ENCODE assay signal across 32 cellular contexts in the genomic region with DNA sequence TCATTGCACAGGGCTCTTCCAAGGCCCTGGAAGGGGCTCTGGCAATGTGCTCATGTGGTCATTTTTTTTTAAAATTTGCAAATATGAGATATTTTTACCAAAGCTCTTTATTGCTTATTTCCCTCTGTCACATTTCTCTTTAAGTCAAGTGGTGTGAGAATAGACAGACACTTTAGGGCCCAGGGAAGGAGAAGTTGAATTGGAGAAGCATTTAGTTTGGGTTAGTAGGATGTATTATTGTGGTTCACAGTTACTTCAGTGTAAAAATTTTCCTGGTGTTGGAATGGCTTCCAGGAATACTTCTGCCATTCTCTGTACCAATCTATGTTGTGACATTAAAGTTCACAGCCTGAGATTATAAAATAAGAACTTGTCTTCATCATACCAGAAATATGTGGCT.
A peak's percentile ranks its signal among the peaks of the same experiment; 100 is the strongest.
DNase-seq lines count a peak whose midpoint lies in the region; ATAC-seq, FAIRE-seq and TF ChIP-seq lines count a peak whose summit lies in the region.
"Had no signal": no experiment of that assay in that cellular context is flagged by ENCODE, and none has a peak within 500 bp of the region (broad histone marks: within the 10 kb centered on the region; RNA-seq: fewer than 3 reads in every experiment).

No MANE protein-coding gene starts in this region.

- peaks cover 11% of the 10 kb centered on the region for H3K4me1 ChIP-seq in astrocyte (ENCODE audit: insufficient read depth, low read length)
- H3K4me1 ChIP-seq in mesenchymal stem cell (ENCODE audit: control insufficient read depth, insufficient read depth, low read depth, low read length) = peaks cover 3% of the 10 kb centered on the region
- peaks cover 0 to 12% (median 3%) of the 10 kb centered on the region in 6 donors for H3K4me1 ChIP-seq in spleen
- H3K4me1 ChIP-seq: stomach had no signal

- no peaks in the 10 kb centered on the region for H3K79me1 ChIP-seq in mesenchymal stem cell (replicated peaks; ENCODE audit: low read length, poor library complexity, severe bottlenecking)

- H2AFZ ChIP-seq in astrocyte (ENCODE audit: low read depth, low read length) (no peak overlapping the region), mesenchymal stem cell (ENCODE audit: low read depth, low read length) (no peak overlapping the region)

- no peak overlapping the region for H3K4me3 Mint-ChIP-seq in astrocyte (ENCODE audit: unreplicated experiment)
- H3K4me3 Mint-ChIP-seq: activated CD4-positive, alpha-beta T cell treated with anti-CD3 and anti-CD28 coated beads, Interleukin-2, amount 10 ng/mL, durations not matched to agents 7 days and 5 days; activated CD8-positive, alpha-beta memory T cell treated with anti-CD3 and anti-CD28 coated beads, Interleukin-2, amount 10 ng/mL, durations not matched to agents 7 days and 5 days; activated naive CD4-positive, alpha-beta T cell treated with anti-CD3 and anti-CD28 coated beads, Interleukin-2, amount 50 U/mL, for 24 hours; activated T-helper 17 cell treated with anti-CD3 and anti-CD28 coated beads, Interleukin-2, amount 50 U/mL, for 72 hours; mesothelial cell of epicardium; naive thymus-derived CD4-positive, alpha-beta T cell had no signal

- H2BK5ac ChIP-seq in mesenchymal stem cell (ENCODE audit: low read depth, low read length, poor library complexity, severe bottlenecking) = peak overlapping the region; percentile 25

- ATAC-seq in HG02642 (IDR thresholded peaks at IDR 0.05; ENCODE audit: poor library complexity, unreplicated experiment) = no peak
- no peak for ATAC-seq in HG02763 (IDR thresholded peaks at IDR 0.05; ENCODE audit: unreplicated experiment)
- ATAC-seq: activated CD8-positive, alpha-beta memory T cell treated with anti-CD3 and anti-CD28 coated beads, Interleukin-2, amount 10 ng/mL, durations not matched to agents 7 days and 5 days; left colon had no signal

- H3K4me1 Mint-ChIP-seq in astrocyte (ENCODE audit: low read depth, unreplicated experiment) = peaks cover 35% of the 10 kb centered on the region
- H3K4me1 Mint-ChIP-seq: activated CD4-positive, alpha-beta T cell treated with anti-CD3 and anti-CD28 coated beads, Interleukin-2, amount 10 ng/mL, durations not matched to agents 7 days and 5 days; activated naive CD4-positive, alpha-beta T cell treated with anti-CD3 and anti-CD28 coated beads, Interleukin-2, amount 50 U/mL, for 24 hours; naive thymus-derived CD4-positive, alpha-beta T cell had no signal

- no peak overlapping the region for H4K91ac ChIP-seq in mesenchymal stem cell (ENCODE audit: low read length)

- no peaks in the 10 kb centered on the region for H3K9me3 ChIP-seq in astrocyte (ENCODE audit: insufficient read depth, low read depth, low read length)
- H3K9me3 ChIP-seq in mesenchymal stem cell (ENCODE audit: control insufficient read depth, low read length) = no peaks in the 10 kb centered on the region
- H3K9me3 ChIP-seq in spleen = no peaks in the 10 kb centered on the region
- H3K9me3 ChIP-seq: right lobe of liver, stomach, tibial nerve had no signal

- TF ChIP-seq POLR2A in spleen (IDR thresholded peaks at IDR 0.05) = no peak

- no peak for TF ChIP-seq CTCF in astrocyte (IDR thresholded peaks at IDR 0.05; ENCODE audit: insufficient read depth, low read depth, low read length)
- TF ChIP-seq CTCF in spleen (IDR thresholded peaks at IDR 0.05 in 8 of 11, conservative IDR thresholded peaks at IDR 0.05 in 3 of 11) = no peak

- no peak overlapping the region for H2BK15ac ChIP-seq in mesenchymal stem cell (ENCODE audit: low read depth, poor library complexity, severe bottlenecking)

- no peak overlapping the region for H3K18ac ChIP-seq in mesenchymal stem cell (ENCODE audit: low read depth in 1 of 2, low read length in 2 of 2)

- FAIRE-seq in astrocyte (lab: Jason Lieb, UNC) = no peak
- FAIRE-seq: H1 had no signal

- peak; percentile 37 to 40 for DNase-seq in NOMO-1 (lab: John Stamatoyannopoulos, UW; ENCODE audit: unreplicated experiment in 2 of 2)
- DNase-seq in NOMO-1 treated with dmso at 0.1 percent for 144 hours (lab: John Stamatoyannopoulos, UW; ENCODE audit: unreplicated experiment) = no peak
- DNase-seq in astrocyte (ENCODE audit: low read depth) = no peak
- peak; percentile 37 for DNase-seq in mesenchymal stem cell
- no peak for DNase-seq in spleen
- no peak for DNase-seq in stimulated activated CD4-positive, alpha-beta T cell treated with anti-CD3 and anti-CD28 coated beads, Interleukin-4, amount 100 ng/mL, for 1 hour
- DNase-seq: activated CD4-positive, alpha-beta T cell treated with anti-CD3 and anti-CD28 coated beads, Interleukin-2, amount 10 ng/mL, durations not matched to agents 7 days and 5 days; activated CD8-positive, alpha-beta memory T cell treated with anti-CD3 and anti-CD28 coated beads, Interleukin-2, amount 10 ng/mL, durations not matched to agents 7 days and 5 days; AML-193; aorta; central memory CD4-positive, alpha-beta T cell; dorsolateral prefrontal cortex; GF-D8; Karpas-422; left colon; naive thymus-derived CD4-positive, alpha-beta T cell; NCI-H1048; NCI-H1694 treated with DMSO at 0.1 percent for 48 hours; NCI-H2171 treated with DMSO at 0.1 percent for 48 hours; NCI-H526; right lobe of liver; stimulated activated CD8-positive, alpha-beta memory T cell treated with anti-CD3 and anti-CD28 coated beads, Interleukin-4, amount 100 ng/mL, for 48 hours; stomach; WERI-Rb-1 had no signal

- H3K79me2 ChIP-seq in astrocyte (ENCODE audit: insufficient read depth, low read length) = no peaks in the 10 kb centered on the region

- H3K23ac ChIP-seq in mesenchymal stem cell (ENCODE audit: low read length in 2 of 2) = no peak overlapping the region

- H3K27me3 ChIP-seq in astrocyte (ENCODE audit: insufficient read depth, low read length) (no peaks in the 10 kb centered on the region), mesenchymal stem cell (ENCODE audit: control insufficient read depth in 1 of 2, insufficient read depth in 1 of 2, low read length in 2 of 2) (no peaks in the 10 kb centered on the region), spleen (replicated peaks in 1 of 7) (no peaks in the 10 kb centered on the region)
- H3K27me3 ChIP-seq: dorsolateral prefrontal cortex, right lobe of liver, stomach, tibial nerve had no signal

- peak overlapping the region; percentile 79 for H3K27ac Mint-ChIP-seq in astrocyte (ENCODE audit: unreplicated experiment)
- H3K27ac Mint-ChIP-seq: activated CD4-positive, alpha-beta T cell treated with anti-CD3 and anti-CD28 coated beads, Interleukin-2, amount 10 ng/mL, durations not matched to agents 7 days and 5 days; activated CD8-positive, alpha-beta memory T cell treated with anti-CD3 and anti-CD28 coated beads, Interleukin-2, amount 10 ng/mL, durations not matched to agents 7 days and 5 days; activated naive CD4-positive, alpha-beta T cell treated with anti-CD3 and anti-CD28 coated beads, Interleukin-2, amount 50 U/mL, for 24 hours; activated T-helper 17 cell treated with anti-CD3 and anti-CD28 coated beads, Interleukin-2, amount 50 U/mL, for 72 hours; mesothelial cell of epicardium; naive thymus-derived CD4-positive, alpha-beta T cell had no signal

- no peaks in the 10 kb centered on the region for H3K36me3 ChIP-seq in astrocyte (ENCODE audit: insufficient read depth, low read length)
- no peaks in the 10 kb centered on the region for H3K36me3 ChIP-seq in mesenchymal stem cell (ENCODE audit: control insufficient read depth in 1 of 2, insufficient read depth in 2 of 2, low read depth in 1 of 2, low read length in 2 of 2)
- H3K36me3 ChIP-seq in spleen = no peaks in the 10 kb centered on the region
- H3K36me3 ChIP-seq: right lobe of liver, stomach, tibial nerve, WERI-Rb-1 had no signal

- no peak overlapping the region for H2AK5ac ChIP-seq in mesenchymal stem cell (ENCODE audit: low read length, severe bottlenecking)

- H3K36me3 Mint-ChIP-seq in astrocyte (ENCODE audit: low read depth, unreplicated experiment) = no peaks in the 10 kb centered on the region
- H3K36me3 Mint-ChIP-seq: activated CD8-positive, alpha-beta memory T cell treated with anti-CD3 and anti-CD28 coated beads, Interleukin-2, amount 10 ng/mL, durations not matched to agents 7 days and 5 days; activated naive CD4-positive, alpha-beta T cell treated with anti-CD3 and anti-CD28 coated beads, Interleukin-2, amount 50 U/mL, for 24 hours; mesothelial cell of epicardium; naive thymus-derived CD4-positive, alpha-beta T cell had no signal

- H3K4me2 ChIP-seq in astrocyte (ENCODE audit: low read length) (peak overlapping the region; percentile 37), mesenchymal stem cell (ENCODE audit: low read length, poor library complexity, severe bottlenecking) (peak overlapping the region; percentile 43)

- H4K8ac ChIP-seq in mesenchymal stem cell (ENCODE audit: low read length) = no peak overlapping the region

- peaks cover 2% of the 10 kb centered on the region for H3K9me3 Mint-ChIP-seq in astrocyte (ENCODE audit: unreplicated experiment)
- H3K9me3 Mint-ChIP-seq: activated CD4-positive, alpha-beta T cell treated with anti-CD3 and anti-CD28 coated beads, Interleukin-2, amount 10 ng/mL, durations not matched to agents 7 days and 5 days; activated naive CD4-positive, alpha-beta T cell treated with anti-CD3 and anti-CD28 coated beads, Interleukin-2, amount 50 U/mL, for 24 hours; activated T-helper 17 cell treated with anti-CD3 and anti-CD28 coated beads, Interleukin-2, amount 50 U/mL, for 72 hours had no signal

- no peaks in the 10 kb centered on the region for H4K20me1 ChIP-seq in astrocyte (ENCODE audit: insufficient read depth, low read length)

- H3K4me3 ChIP-seq in astrocyte (ENCODE audit: insufficient read depth, low read depth, low read length) = no peak overlapping the region
- no peak overlapping the region for H3K4me3 ChIP-seq in mesenchymal stem cell (ENCODE audit: insufficient read depth in 1 of 2, low read depth in 1 of 2, low read length in 2 of 2)
- no peak overlapping the region for H3K4me3 ChIP-seq in spleen
- H3K4me3 ChIP-seq: dorsolateral prefrontal cortex, right lobe of liver, stomach, tibial nerve had no signal

- no peak overlapping the region for H2BK12ac ChIP-seq in mesenchymal stem cell (ENCODE audit: low read length in 2 of 2)

- H3K27ac ChIP-seq in astrocyte (ENCODE audit: low read depth, low read length) (peak overlapping the region; percentile 8), mesenchymal stem cell (ENCODE audit: low read length, poor library complexity, severe bottlenecking) (peak overlapping the region; percentile 95), spleen (peak overlapping the region in 5 of 8 donors; percentile 36 to 63 (median 47))
- H3K27ac ChIP-seq: 22Rv1, right lobe of liver, tibial nerve, WERI-Rb-1 had no signal

- H3K27me3 Mint-ChIP-seq in astrocyte (ENCODE audit: low read depth, unreplicated experiment) = no peaks in the 10 kb centered on the region

- intact Hi-C loops in spleen (cut with DNase I; ENCODE audit: low total_unique reads) = no loop called here

- H3K14ac ChIP-seq in mesenchymal stem cell (ENCODE audit: low read length in 2 of 2) = no peak overlapping the region

- no peak overlapping the region for H3K4ac ChIP-seq in mesenchymal stem cell (ENCODE audit: low read depth in 1 of 2, low read length in 2 of 2)

- H3K9ac ChIP-seq in astrocyte (ENCODE audit: low read length) = no peak overlapping the region
- peak overlapping the region; percentile 53 for H3K9ac ChIP-seq in mesenchymal stem cell (ENCODE audit: low read length)

- H2BK120ac ChIP-seq in mesenchymal stem cell (ENCODE audit: low read depth, low read length) = no peak overlapping the region

Comparison
In these comparisons a context has a peak if more than half of its experiments do, and no peak if none do; other contexts are left out.
1. DNase-seq: peak in NOMO-1 (2 of 2) and mesenchymal stem cell (single experiment); none in NOMO-1 treated with dmso at 0.1 percent for 144 hours (single experiment), astrocyte (single experiment), spleen (single experiment) and stimulated activated CD4-positive, alpha-beta T cell treated with anti-CD3 and anti-CD28 coated beads, Interleukin-4, amount 100 ng/mL, for 1 hour (single experiment).
2. H3K27ac ChIP-seq: peak in every context shown above with its lines; median percentile 95 in mesenchymal stem cell; 47 in spleen; 8 in astrocyte.